8 cellular contexts compared by ENCODE assay signal in the genomic region with DNA sequence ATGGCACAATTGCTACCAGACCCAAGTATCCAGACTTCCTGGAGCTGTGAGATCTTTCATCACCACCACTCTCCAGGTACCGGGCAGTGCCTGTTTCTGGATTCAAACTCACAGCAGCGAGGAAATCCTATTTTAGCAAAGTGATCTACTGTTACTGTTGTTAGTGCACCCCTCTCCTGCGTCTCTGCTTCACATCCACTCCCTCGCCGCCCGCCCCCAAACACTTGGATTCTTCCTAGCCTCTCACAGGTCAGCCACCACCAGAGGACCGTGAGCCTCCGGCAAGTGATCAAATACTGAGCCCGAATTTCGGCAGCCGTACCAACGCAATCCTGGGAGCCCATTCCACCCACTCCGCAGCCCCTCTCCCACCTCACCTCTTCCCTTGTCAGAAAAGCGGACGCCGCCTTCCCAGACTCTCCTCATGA. TPM values are rescaled to one million over a fixed set of nuclear protein-coding genes. Genes with fewer than 3 reads are reported as not detected.
DNase-seq lines count a peak whose midpoint lies in the region; ATAC-seq and TF ChIP-seq lines count a peak whose summit lies in the region.

No MANE protein-coding gene starts in this region.

- peaks cover 12% of the 10 kb centered on the region for H3K4me1 ChIP-seq in testis

- 0 to 1% methylated on average over 13 to 16 of the region's 16 CpGs for WGBS in testis, 2 donors

- H3K27me3 Mint-ChIP-seq in CD14-positive monocyte (ENCODE audit: low read depth in 3 of 3) (no peaks in the 10 kb centered on the region), natural killer cell (ENCODE audit: low read depth in 2 of 2) (no peaks in the 10 kb centered on the region)

- H3K27ac ChIP-seq in testis: peak overlapping the region; percentile 97 to 100

- H3K27me3 ChIP-seq in testis: no peaks in the 10 kb centered on the region

- TF ChIP-seq POLR2A in testis (IDR thresholded peaks at IDR 0.05): no peak

- DNase-seq in CD14-positive monocyte (ENCODE audit: low spot score): peak; percentile 71
- DNase-seq in NOMO-1 treated with dmso at 0.1 percent for 144 hours (lab: John Stamatoyannopoulos, UW; ENCODE audit: unreplicated experiment): peak; percentile 40
- DNase-seq in activated T-helper 1 cell treated with anti-CD3 and anti-CD28 coated beads, Interleukin-2, amount 50 U/mL, for 16 hours (ENCODE audit: low read depth in 1 of 2, low spot score in 1 of 2): peak; percentile 34 to 40
- DNase-seq in fibroblast of peridontal ligament (ENCODE audit: extremely low read depth): peak; percentile 69
- DNase-seq in natural killer cell: no peak
- peak; percentile 84 for DNase-seq in testis

- H3K4me1 Mint-ChIP-seq in CD14-positive monocyte (peaks cover 35% of the 10 kb centered on the region), natural killer cell (peaks cover 42 to 47% of the 10 kb centered on the region in 2 donors)

- intact Hi-C loops in CD14-positive monocyte (cut with micrococcal nuclease) (loop anchor here (2.0 to 10.0 kb wide), 2 partner anchors 84 kb away; partner anchors contain the start of gene SMCHD1 (in 2 of the 2)), natural killer cell (cut with micrococcal nuclease) (loop anchor here (1.0 to 2.0 kb wide), 3 partner anchors 35 to 86 kb away; no protein-coding TSS in a partner anchor), testis (cut with DNase I; ENCODE audit: low total_unique reads) (no loop called here)

- peak overlapping the region; percentile 99 to 100 for H3K4me3 Mint-ChIP-seq in CD14-positive monocyte
- H3K4me3 Mint-ChIP-seq in natural killer cell: peak overlapping the region; percentile 98

- H3K9me3 Mint-ChIP-seq in CD14-positive monocyte: no peaks in the 10 kb centered on the region
- H3K9me3 Mint-ChIP-seq in natural killer cell: no peaks in the 10 kb centered on the region

- peak; percentile 9 for TF ChIP-seq CTCF in CD14-positive monocyte (IDR thresholded peaks at IDR 0.05)
- peak; percentile 8 for TF ChIP-seq CTCF in natural killer cell (IDR thresholded peaks at IDR 0.05)
- no peak for TF ChIP-seq CTCF in testis (IDR thresholded peaks at IDR 0.05)

- no peaks in the 10 kb centered on the region for H3K36me3 ChIP-seq in testis (ENCODE audit: low read depth, missing control alignments)

- peak overlapping the region; percentile 79 to 90 for H3K4me3 ChIP-seq in testis

- H3K36me3 Mint-ChIP-seq in CD14-positive monocyte: peaks cover 9 to 23% of the 10 kb centered on the region in 2 donors
- H3K36me3 Mint-ChIP-seq in natural killer cell: peaks cover 7% of the 10 kb centered on the region

- ATAC-seq in GM19035 (IDR thresholded peaks at IDR 0.05; ENCODE audit: unreplicated experiment) (peak; percentile 44), HG03175 (IDR thresholded peaks at IDR 0.05; ENCODE audit: unreplicated experiment) (peak; percentile 48), natural killer cell (peak; percentile 66 to 72 (median 69))

- H3K27ac Mint-ChIP-seq in CD14-positive monocyte (peak overlapping the region; percentile 99 to 100 (median 99)), natural killer cell (peak overlapping the region; percentile 99 to 100)

- no peaks in the 10 kb centered on the region for H3K9me3 ChIP-seq in testis

RNA-seq across cellular contexts. Expression of gene METTL4, which starts 0.5 kb away (rescaled TPM):
- 1 to 10 TPM; 3.0 to 4.1 TPM for polyA plus RNA-seq in CD14-positive monocyte
- total RNA-seq in natural killer cell: 10 to 100 TPM in 2 of 3 donors, 1 to 10 TPM in 1; 9.1 to 11.3 (median 10.6) TPM
- 10 to 100 TPM; 11.3 to 12.6 TPM for total RNA-seq in testis
- polyA plus RNA-seq in testis (ENCODE audit: insufficient read depth, low read depth, low replicate concordance): 12.4 TPM

RNA-seq across cellular contexts. Expression of gene NDC80, which starts 0.6 kb away (rescaled TPM):
- not detected for polyA plus RNA-seq in CD14-positive monocyte
- total RNA-seq in natural killer cell: 1 to 10 TPM; 3.4 to 6.5 (median 5.5) TPM
- 10 to 100 TPM in 1 of 2 donors, 1 to 10 TPM in 1; 8.4 to 15.4 TPM for total RNA-seq in testis
- 12.9 TPM for polyA plus RNA-seq in testis (ENCODE audit: insufficient read depth, low read depth, low replicate concordance)

Comparison
In these comparisons a context has a peak if more than half of its experiments do, and no peak if none do; other contexts are left out.
1. CTCF ChIP-seq: peak in CD14-positive monocyte (single experiment) and natural killer cell (single experiment); none in testis (0 of 3).
2. Peak in every context shown above with its lines, with median percentiles within 50 percentile points of each other: ATAC-seq.